9 cellular contexts compared by ENCODE assay signal in genomic region chr1:218459878-218460277, GRCh38.
A peak's percentile ranks its signal among the peaks of the same experiment; 100 is the strongest.
DNase-seq lines count a peak whose midpoint lies in the region; ATAC-seq and TF ChIP-seq lines count a peak whose summit lies in the region.
"Had no signal": no experiment of that assay in that cellular context is flagged by ENCODE, and none has a peak within 500 bp of the region (broad histone marks: within the 10 kb centered on the region; RNA-seq: fewer than 3 reads in every experiment).

No MANE protein-coding gene starts in this region.

- TF ChIP-seq CTCF in chondrocyte (IDR thresholded peaks at IDR 0.05) (no peak), lung (IDR thresholded peaks at IDR 0.05; ENCODE audit: control extremely low read depth, extremely low read depth) (no peak), GM10248 (IDR thresholded peaks at IDR 0.05; ENCODE audit: control extremely low read depth, extremely low read depth, low read depth, missing control alignments) (no peak)

- no peaks in the 10 kb centered on the region for H3K27me3 ChIP-seq in lung (ENCODE audit: control insufficient read depth, insufficient read depth)

- H3K4me1 Mint-ChIP-seq in chondrocyte (ENCODE audit: low read depth): peaks cover 58% of the 10 kb centered on the region
- H3K4me1 Mint-ChIP-seq: memory B cell had no signal

- CTCF ChIA-PET in GM10248 (lab: Yijun Ruan, JAX): no interaction called here

- no peaks in the 10 kb centered on the region for H3K9me3 ChIP-seq in lung (ENCODE audit: control insufficient read depth in 2 of 2, insufficient read depth in 1 of 2, low read length in 1 of 2)

- peak overlapping the region; percentile 42 for H3K4me3 Mint-ChIP-seq in chondrocyte (ENCODE audit: unreplicated experiment)
- H3K4me3 Mint-ChIP-seq: memory B cell had no signal

- no peak overlapping the region for H3K4me3 ChIP-seq in lung

- no peaks in the 10 kb centered on the region for H3K36me3 Mint-ChIP-seq in chondrocyte (ENCODE audit: low read depth)
- H3K36me3 Mint-ChIP-seq: memory B cell had no signal

- POLR2A ChIA-PET in GM10248 (lab: Yijun Ruan, JAX): no interaction called here

- H3K36me3 ChIP-seq in lung (ENCODE audit: control insufficient read depth in 2 of 2, insufficient read depth in 2 of 2, low read length in 2 of 2): no peaks in the 10 kb centered on the region

- peak overlapping the region; percentile 97 for H3K27ac Mint-ChIP-seq in chondrocyte (ENCODE audit: unreplicated experiment)
- H3K27ac Mint-ChIP-seq: memory B cell had no signal

- DNase-seq in LHCN-M2 (ENCODE audit: low read depth): peak; percentile 96
- no peak for DNase-seq in chondrocyte (ENCODE audit: low spot score)
- no peak for DNase-seq in lung (ENCODE audit: low spot score)
- DNase-seq in stimulated activated CD4-positive, alpha-beta T cell treated with anti-CD3 and anti-CD28 coated beads, Interleukin-4, amount 100 ng/mL, for 1 hour: no peak
- DNase-seq in GM10248 (ENCODE audit: extremely low spot score): no peak
- DNase-seq in mesenteric fat pad (ENCODE audit: low spot score): no peak
- DNase-seq in NCI-H1105 treated with DMSO at 0.1 percent for 48 hours (lab: John Stamatoyannopoulos, UW): no peak

- H3K9me3 Mint-ChIP-seq in chondrocyte (ENCODE audit: low read depth): no peaks in the 10 kb centered on the region
- H3K9me3 Mint-ChIP-seq: memory B cell had no signal

- peaks cover 7 to 22% of the 10 kb centered on the region in 2 donors for H3K4me1 ChIP-seq in lung (ENCODE audit: control insufficient read depth in 2 of 2, insufficient read depth in 2 of 2, low read length in 2 of 2)

- H3K27me3 Mint-ChIP-seq in chondrocyte (ENCODE audit: low read depth): no peaks in the 10 kb centered on the region

- WGBS in lung, 2 donors: 30 to 51% methylated on average over 4 of the region's 4 CpGs

- ATAC-seq in GM18498 (IDR thresholded peaks at IDR 0.05; ENCODE audit: unreplicated experiment) (peak; percentile 72), lung (ENCODE audit: insufficient read depth, low FRiP score) (peak; percentile 89)

- H3K27ac ChIP-seq in lung (ENCODE audit: low read depth in 1 of 2, low read length in 1 of 2): peak overlapping the region; percentile 71 to 89
